27 cellular contexts compared by ENCODE assay signal in genomic region chr3:106365061-106365691, GRCh38.
DNase-seq lines count a peak whose midpoint lies in the region; ATAC-seq and TF ChIP-seq lines count a peak whose summit lies in the region.
"Had no signal": no experiment of that assay in that cellular context is flagged by ENCODE, and none has a peak within 500 bp of the region (broad histone marks: within the 10 kb centered on the region; RNA-seq: fewer than 3 reads in every experiment).

No MANE protein-coding gene starts in this region.

- peak overlapping the region; percentile 6 to 87 for H3K27ac Mint-ChIP-seq in activated naive CD4-positive, alpha-beta T cell treated with anti-CD3 and anti-CD28 coated beads, Interleukin-2, amount 50 U/mL, for 72 hours
- H3K27ac Mint-ChIP-seq in activated T-helper 17 cell treated with anti-CD3 and anti-CD28 coated beads, Interleukin-2, amount 50 U/mL, for 72 hours, result peak overlapping the region; percentile 63
- H3K27ac Mint-ChIP-seq: CD4-positive, CD25-positive, alpha-beta regulatory T cell; HFFc6; immature natural killer cell; stimulated activated naive B cell treated with anti-CD40 and anti-IgM and Interleukin-4, amounts not matched to agents 10 μg/mL and 1 μg/mL and 100 μg/mL, for 72 hours had no signal

- H3K4me3 Mint-ChIP-seq in activated T-helper 17 cell treated with anti-CD3 and anti-CD28 coated beads, Interleukin-2, amount 50 U/mL, for 72 hours, result peak overlapping the region; percentile 53
- H3K4me3 Mint-ChIP-seq: CD4-positive, CD25-positive, alpha-beta regulatory T cell; HFFc6; immature natural killer cell; stimulated activated naive B cell treated with anti-CD40 and anti-IgM and Interleukin-4, amounts not matched to agents 10 μg/mL and 1 μg/mL and 100 μg/mL, for 72 hours had no signal

- H3F3A ChIP-seq in Loucy (ENCODE audit: low read depth), result no peaks in the 10 kb centered on the region
- no peaks in the 10 kb centered on the region for H3F3A ChIP-seq in smooth muscle cell (ENCODE audit: low read depth)

- H2AFZ ChIP-seq in Loucy (ENCODE audit: low read length) (peak overlapping the region; percentile 49; the same call in 1 of the 2 replicates), smooth muscle cell (ENCODE audit: low read depth) (peak overlapping the region; percentile 54)

- no peak overlapping the region for H3K9ac ChIP-seq in Loucy (ENCODE audit: low read depth, low read length, poor library complexity, severe bottlenecking)
- no peak overlapping the region for H3K9ac ChIP-seq in smooth muscle cell (ENCODE audit: low read depth)
- H3K9ac ChIP-seq: KMS-11 had no signal

- no TSS peak for BruUV-seq in A673 (replicated peaks; lab: Mats Ljungman, UMichigan)

- intact Hi-C loops in A673 (cut with micrococcal nuclease; ENCODE audit: unreplicated experiment), result no loop called here

- H3K27me3 ChIP-seq in Loucy (ENCODE audit: insufficient read depth, low read length, poor library complexity, severe bottlenecking), result no peaks in the 10 kb centered on the region
- no peaks in the 10 kb centered on the region for H3K27me3 ChIP-seq in smooth muscle cell (ENCODE audit: low read depth)
- H3K27me3 ChIP-seq in A673 (replicated peaks; ENCODE audit: insufficient read depth, low read depth, low read length, poor library complexity), result no peaks in the 10 kb centered on the region
- H3K27me3 ChIP-seq: brain microvascular endothelial cell, uterus had no signal

- H3K27me3 Mint-ChIP-seq in activated T-helper 17 cell treated with anti-CD3 and anti-CD28 coated beads, Interleukin-2, amount 50 U/mL, for 72 hours, result no peaks in the 10 kb centered on the region
- H3K27me3 Mint-ChIP-seq: stimulated activated naive B cell treated with anti-CD40 and anti-IgM and Interleukin-4, amounts not matched to agents 10 μg/mL and 1 μg/mL and 100 μg/mL, for 72 hours had no signal

- H3K36me3 Mint-ChIP-seq in activated naive CD4-positive, alpha-beta T cell treated with anti-CD3 and anti-CD28 coated beads, Interleukin-2, amount 50 U/mL, for 72 hours, result peaks cover 0 to 24% of the 10 kb centered on the region in 2 donors
- H3K36me3 Mint-ChIP-seq in activated T-helper 17 cell treated with anti-CD3 and anti-CD28 coated beads, Interleukin-2, amount 50 U/mL, for 72 hours (ENCODE audit: low read depth), result no peaks in the 10 kb centered on the region
- H3K36me3 Mint-ChIP-seq: CD4-positive, CD25-positive, alpha-beta regulatory T cell had no signal

- no peaks in the 10 kb centered on the region for H3K79me2 ChIP-seq in Loucy (ENCODE audit: insufficient read depth, low read length)
- no peaks in the 10 kb centered on the region for H3K79me2 ChIP-seq in smooth muscle cell (ENCODE audit: low read depth)

- H3K27ac ChIP-seq in smooth muscle cell (ENCODE audit: low read depth) (no peak overlapping the region), A673 (ENCODE audit: low read depth, low read length, poor library complexity, severe bottlenecking) (no peak overlapping the region)
- H3K27ac ChIP-seq: brain microvascular endothelial cell, KMS-11, prostate gland, uterus had no signal

- H4K20me1 ChIP-seq in Loucy (ENCODE audit: insufficient read depth, low read length, poor library complexity, severe bottlenecking) (no peaks in the 10 kb centered on the region), smooth muscle cell (ENCODE audit: low read depth) (no peaks in the 10 kb centered on the region)

- H3K4me1 Mint-ChIP-seq in activated T-helper 17 cell treated with anti-CD3 and anti-CD28 coated beads, Interleukin-2, amount 50 U/mL, for 72 hours, result peaks cover 7% of the 10 kb centered on the region
- H3K4me1 Mint-ChIP-seq: immature natural killer cell had no signal

- H3K4me2 ChIP-seq in Loucy (ENCODE audit: low read depth, low read length, poor library complexity, severe bottlenecking), result no peak overlapping the region
- H3K4me2 ChIP-seq in smooth muscle cell, result no peak overlapping the region
- H3K4me2 ChIP-seq: KMS-11 had no signal

- H3K36me3 ChIP-seq in Loucy (ENCODE audit: insufficient read depth, low read length) (no peaks in the 10 kb centered on the region), smooth muscle cell (ENCODE audit: low read depth) (no peaks in the 10 kb centered on the region), A673 (ENCODE audit: insufficient read depth, low read length, poor library complexity, severe bottlenecking) (no peaks in the 10 kb centered on the region)
- H3K36me3 ChIP-seq: brain microvascular endothelial cell, prostate gland, uterus had no signal

- POLR2A ChIA-PET in A673 (lab: Charles Lee; ENCODE audit: low non-redundant PET), result no interaction called here

- H3K9me3 ChIP-seq in Loucy (ENCODE audit: insufficient read depth, low read depth, low read length), result no peaks in the 10 kb centered on the region
- H3K9me3 ChIP-seq in smooth muscle cell (replicated peaks; ENCODE audit: low read depth), result no peaks in the 10 kb centered on the region
- no peaks in the 10 kb centered on the region for H3K9me3 ChIP-seq in A673 (ENCODE audit: low read depth, low read length, poor library complexity, severe bottlenecking)
- H3K9me3 ChIP-seq: prostate gland, uterus had no signal

- CTCF ChIA-PET in A673 (lab: Charles Lee), result no interaction called here

- H3K9me2 ChIP-seq in Loucy (replicated peaks; ENCODE audit: low read depth, low read length), result no peaks in the 10 kb centered on the region

- DNase-seq in activated naive CD4-positive, alpha-beta T cell treated with anti-CD3 and anti-CD28 coated beads, Interleukin-2, amount 50 U/mL, for 72 hours (ENCODE audit: low spot score in 2 of 2), result no peak
- no peak for DNase-seq in activated naive CD4-positive, alpha-beta T cell treated with anti-CD3 and anti-CD28 coated beads, Interleukin-2, amount 50 U/mL, for 16 hours
- DNase-seq in smooth muscle cell (lab: John Stamatoyannopoulos, UW; ENCODE audit: unreplicated experiment) (no peak), A673 (ENCODE audit: low spot score) (no peak)
- DNase-seq: activated effector memory CD4-positive, alpha-beta T cell treated with anti-CD3 and anti-CD28 coated beads, Interleukin-2, amount 50 U/mL, for 16 hours; amniotic stem cell; brain microvascular endothelial cell; CD4-positive, CD25-positive, alpha-beta regulatory T cell; HFFc6; hypothalamus; immature natural killer cell; mesendoderm; MV-4-11; NCI-H1436 treated with DMSO at 0.1 percent for 48 hours; NCI-H2107; SHP77; stimulated activated CD4-positive, alpha-beta T cell treated with anti-CD3 and anti-CD28 coated beads, Interleukin-4, amount 100 ng/mL, for 4 hours; stimulated activated naive B cell treated with anti-CD40 and anti-IgM and Interleukin-4, amounts not matched to agents 10 μg/mL and 1 μg/mL and 100 μg/mL, for 72 hours; SW 1271; uterus had no signal

- H3K9me3 Mint-ChIP-seq in activated naive CD4-positive, alpha-beta T cell treated with anti-CD3 and anti-CD28 coated beads, Interleukin-2, amount 50 U/mL, for 72 hours, result peaks cover 13 to 23% of the 10 kb centered on the region in 2 donors
- H3K9me3 Mint-ChIP-seq in activated T-helper 17 cell treated with anti-CD3 and anti-CD28 coated beads, Interleukin-2, amount 50 U/mL, for 72 hours, result peaks cover 5% of the 10 kb centered on the region
- H3K9me3 Mint-ChIP-seq: HFFc6 had no signal

- 41% methylated on average over 1 of the region's 1 CpG for WGBS in smooth muscle cell (ENCODE audit: low lambda C conversion rate)

- TF ChIP-seq CTCF in Loucy (conservative IDR thresholded peaks at IDR 0.05; ENCODE audit: low read length) (no peak), smooth muscle cell (IDR thresholded peaks at IDR 0.05; ENCODE audit: borderline replicate concordance, insufficient read depth, poor library complexity, severe bottlenecking) (no peak), A673 (conservative IDR thresholded peaks at IDR 0.05; ENCODE audit: low read depth, low read length) (no peak)

- ATAC-seq in activated naive CD4-positive, alpha-beta T cell treated with anti-CD3 and anti-CD28 coated beads, Interleukin-2, amount 50 U/mL, for 72 hours, result no peak
- no peak for ATAC-seq in activated T-helper 17 cell treated with anti-CD3 and anti-CD28 coated beads, Interleukin-2, amount 50 U/mL, for 72 hours (replicated peaks)
- ATAC-seq in GM21825 (IDR thresholded peaks at IDR 0.05; ENCODE audit: unreplicated experiment), result no peak
- ATAC-seq: activated CD4-positive, CD25-positive, alpha-beta regulatory T cell treated with anti-CD3 and anti-CD28 coated beads, Interleukin-2, amount 50 U/mL, for 24 hours; sciatic nerve; stimulated activated naive B cell treated with anti-CD40 and anti-IgM and Interleukin-4, amounts not matched to agents 10 μg/mL and 1 μg/mL and 100 μg/mL, for 72 hours had no signal

- H3K4me1 ChIP-seq in Loucy (ENCODE audit: insufficient read depth, low read length, poor library complexity, severe bottlenecking) (no peaks in the 10 kb centered on the region), smooth muscle cell (ENCODE audit: low read depth) (no peaks in the 10 kb centered on the region), A673 (ENCODE audit: insufficient read depth, low read length, poor library complexity, severe bottlenecking) (no peaks in the 10 kb centered on the region)
- H3K4me1 ChIP-seq: prostate gland, uterus had no signal

- H3K4me3 ChIP-seq in Loucy (ENCODE audit: low read length, poor library complexity, severe bottlenecking), result no peak overlapping the region
- H3K4me3 ChIP-seq in smooth muscle cell, result no peak overlapping the region
- no peak overlapping the region for H3K4me3 ChIP-seq in A673 (ENCODE audit: low read depth, low read length, poor library complexity, severe bottlenecking)
- H3K4me3 ChIP-seq: prostate gland, uterus had no signal
